ENCODE assay signal across 17 cellular contexts in the genomic region with DNA sequence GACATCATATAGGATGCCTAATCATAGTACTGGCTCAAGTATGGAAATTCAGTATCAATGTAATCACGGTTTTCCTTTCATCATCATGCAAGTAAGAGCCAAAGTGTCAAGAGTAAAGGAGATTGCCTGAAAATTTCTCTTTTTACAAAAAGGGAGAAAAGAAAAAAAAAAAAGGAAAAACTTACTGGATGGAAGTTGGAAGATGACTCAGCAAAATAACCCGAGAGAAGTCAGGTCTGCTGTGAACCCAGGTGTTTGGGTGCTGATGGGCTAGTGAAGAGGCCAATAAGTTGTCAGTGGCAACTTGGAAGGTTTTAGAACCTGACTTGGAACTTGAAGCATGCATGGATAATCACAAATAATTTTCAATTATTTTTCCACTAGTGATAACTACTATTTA.
A peak's percentile ranks its signal among the peaks of the same experiment; 100 is the strongest.
DNase-seq lines count a peak whose midpoint lies in the region; ATAC-seq, FAIRE-seq and TF ChIP-seq lines count a peak whose summit lies in the region.
"Had no signal": no experiment of that assay in that cellular context is flagged by ENCODE, and none has a peak within 500 bp of the region (broad histone marks: within the 10 kb centered on the region; RNA-seq: fewer than 3 reads in every experiment).

No MANE protein-coding gene starts in this region.

- H3K9me3 Mint-ChIP-seq in Calu3 (ENCODE audit: low read depth, unreplicated experiment) = no peaks in the 10 kb centered on the region
- H3K9me3 Mint-ChIP-seq: CD8-positive, alpha-beta T cell; HFFc6 had no signal

- no peak for FAIRE-seq in H1 (lab: Jason Lieb, UNC)
- FAIRE-seq: A204.1 had no signal

- H3K79me2 ChIP-seq in Loucy (ENCODE audit: insufficient read depth, low read length) (no peaks in the 10 kb centered on the region), H1 (ENCODE audit: control insufficient read depth in 1 of 2, insufficient read depth in 2 of 2, low read length in 2 of 2) (no peaks in the 10 kb centered on the region)

- H3K9ac ChIP-seq in Loucy (ENCODE audit: low read depth, low read length, poor library complexity, severe bottlenecking) (no peak overlapping the region), H1 (replicated peaks in 1 of 4; ENCODE audit: extremely low read depth in 1 of 4, low read depth in 3 of 4, low read length in 3 of 4) (no peak overlapping the region)

- no peak overlapping the region for H3K4me3 ChIP-seq in Loucy (ENCODE audit: low read length, poor library complexity, severe bottlenecking)
- no peak overlapping the region for H3K4me3 ChIP-seq in H1 (ENCODE audit: extremely low read depth in 1 of 4, insufficient read depth in 2 of 4, low read depth in 3 of 4, low read length in 4 of 4)
- no peak overlapping the region for H3K4me3 ChIP-seq in testis
- H3K4me3 ChIP-seq in BE2C (ENCODE audit: low read depth, low read length) = no peak overlapping the region

- H4K20me1 ChIP-seq in Loucy (ENCODE audit: insufficient read depth, low read length, poor library complexity, severe bottlenecking) (no peaks in the 10 kb centered on the region), H1 (replicated peaks in 1 of 2; ENCODE audit: control insufficient read depth in 1 of 2, insufficient read depth in 2 of 2, low read length in 2 of 2) (no peaks in the 10 kb centered on the region)

- H2BK20ac ChIP-seq in H1 (ENCODE audit: low read length) = no peak overlapping the region

- peaks cover 38% of the 10 kb centered on the region for H3K4me1 ChIP-seq in Loucy (ENCODE audit: insufficient read depth, low read length, poor library complexity, severe bottlenecking)
- no peaks in the 10 kb centered on the region for H3K4me1 ChIP-seq in H1 (replicated peaks in 1 of 4; ENCODE audit: control insufficient read depth in 3 of 4, insufficient read depth in 4 of 4, low read length in 3 of 4)
- H3K4me1 ChIP-seq in testis = no peaks in the 10 kb centered on the region
- H3K4me1 ChIP-seq in BE2C = no peaks in the 10 kb centered on the region

- no peaks in the 10 kb centered on the region for H3K36me3 ChIP-seq in Loucy (ENCODE audit: insufficient read depth, low read length)
- H3K36me3 ChIP-seq in H1 (ENCODE audit: control insufficient read depth in 2 of 4, insufficient read depth in 4 of 4, low read length in 3 of 4) = no peaks in the 10 kb centered on the region
- H3K36me3 ChIP-seq in testis (ENCODE audit: low read depth, missing control alignments) = no peaks in the 10 kb centered on the region
- no peaks in the 10 kb centered on the region for H3K36me3 ChIP-seq in BE2C

- no peak overlapping the region for H2BK15ac ChIP-seq in H1 (ENCODE audit: low read length)

- no peak for TF ChIP-seq POLR2A in H1 (IDR thresholded peaks at IDR 0.05; ENCODE audit: control extremely low read depth in 1 of 2, low read depth in 2 of 2, low read length in 2 of 2)
- TF ChIP-seq POLR2A in testis (IDR thresholded peaks at IDR 0.05) = no peak

- H3K9me3 ChIP-seq in Loucy (ENCODE audit: insufficient read depth, low read depth, low read length) (no peaks in the 10 kb centered on the region), H1 (ENCODE audit: insufficient read depth in 2 of 2, low read depth in 1 of 2, low read length in 1 of 2) (no peaks in the 10 kb centered on the region), testis (no peaks in the 10 kb centered on the region), BE2C (no peaks in the 10 kb centered on the region)

- no peak overlapping the region for H2BK120ac ChIP-seq in H1 (replicated peaks; ENCODE audit: low read depth, low read length)

- H3K36me3 Mint-ChIP-seq in Calu3 (ENCODE audit: insufficient read depth, unreplicated experiment) = peaks cover 4% of the 10 kb centered on the region
- H3K36me3 Mint-ChIP-seq: CD14-positive monocyte; CD8-positive, alpha-beta T cell had no signal

- POLR2A ChIA-PET in H1 (lab: Charles Lee; ENCODE audit: partially characterized antibody) = no interaction called here

- H3F3A ChIP-seq in Loucy (ENCODE audit: low read depth) = no peaks in the 10 kb centered on the region

- peaks cover 66% of the 10 kb centered on the region for H3K4me1 Mint-ChIP-seq in Calu3 (ENCODE audit: low read depth, unreplicated experiment)

- H3K27me3 ChIP-seq in Loucy (ENCODE audit: insufficient read depth, low read length, poor library complexity, severe bottlenecking) = no peaks in the 10 kb centered on the region
- H3K27me3 ChIP-seq in H1 (replicated peaks in 1 of 4; ENCODE audit: control insufficient read depth in 3 of 4, extremely low read depth in 1 of 4, insufficient read depth in 3 of 4, low read length in 3 of 4) = no peaks in the 10 kb centered on the region
- H3K27me3 ChIP-seq in testis = no peaks in the 10 kb centered on the region
- H3K27me3 ChIP-seq in BE2C = no peaks in the 10 kb centered on the region

- H3K18ac ChIP-seq in H1 (ENCODE audit: extremely low read depth, low read length) = no peak overlapping the region

- no peak overlapping the region for H3K4ac ChIP-seq in H1 (replicated peaks; ENCODE audit: insufficient read length, low read depth, low read length)

- TF ChIP-seq EP300 in H1 (IDR thresholded peaks at IDR 0.05; ENCODE audit: borderline replicate concordance in 1 of 2, low read depth in 2 of 2, low read length in 2 of 2) = no peak

- 91% methylated on average over 2 of the region's 2 CpGs; no CpG with 5 or more reads in 1 of the 2 experiments for WGBS in H1 (ENCODE audit: extremely low coverage in 1 of 2, insufficient coverage in 1 of 2, insufficient read length in 1 of 2, insufficient replicate concordance in 2 of 2, low coverage in 1 of 2, low lambda C conversion rate in 2 of 2, missing lambda C conversion rate in 1 of 2), 2 experiments
- 83 to 94% methylated on average over 2 of the region's 2 CpGs for WGBS in testis, 2 donors

- TF ChIP-seq CTCF in Calu3 (IDR thresholded peaks at IDR 0.05; ENCODE audit: unreplicated experiment) = no peak
- no peak for TF ChIP-seq CTCF in Loucy (conservative IDR thresholded peaks at IDR 0.05; ENCODE audit: low read length)
- no peak for TF ChIP-seq CTCF in H1 (IDR thresholded peaks at IDR 0.05; ENCODE audit: control extremely low read depth in 1 of 3, insufficient read depth in 1 of 3, low read depth in 1 of 3, low read length in 3 of 3)
- no peak for TF ChIP-seq CTCF in testis (IDR thresholded peaks at IDR 0.05)
- no peak for TF ChIP-seq CTCF in BE2C (IDR thresholded peaks at IDR 0.05; ENCODE audit: low read depth, low read length)

- H2AK5ac ChIP-seq in H1 (ENCODE audit: low read depth, low read length) = no peak overlapping the region

- no peak overlapping the region for H3K14ac ChIP-seq in H1 (ENCODE audit: insufficient read length)

- H2AFZ ChIP-seq in Loucy (ENCODE audit: low read length) = no peak overlapping the region
- H2AFZ ChIP-seq in H1 (ENCODE audit: low read length) = no peak overlapping the region

- CTCF ChIA-PET in Calu3 (lab: Charles Lee) (interaction anchor here (0.8 to 1.0 kb wide), 2 partner anchors 18 to 39 kb away, joined by 3 to 7 read pairs; no protein-coding TSS in a partner anchor), H1 (lab: Charles Lee; ENCODE audit: partially characterized antibody) (interaction anchor here (0.8 kb wide), 1 partner anchor 29 kb away, joined by 3 read pairs; no protein-coding TSS in a partner anchor)

- intact Hi-C loops in Calu3 (cut with micrococcal nuclease; ENCODE audit: unreplicated experiment) (no loop called here), testis (cut with DNase I; ENCODE audit: low total_unique reads) (no loop called here)

- no peak overlapping the region for H4K8ac ChIP-seq in H1 (ENCODE audit: extremely low read depth, insufficient read depth, low read length)

- H4K5ac ChIP-seq in H1 (ENCODE audit: insufficient read length, low read depth, low read length) = no peak overlapping the region

- H3K27ac ChIP-seq in H1 (ENCODE audit: low read depth, low read length) (no peak overlapping the region), testis (no peak overlapping the region)

- peak; percentile 18 for ATAC-seq in GM19395 (IDR thresholded peaks at IDR 0.05; ENCODE audit: unreplicated experiment)
- ATAC-seq: CD8-positive, alpha-beta T cell had no signal

- H3K9me2 ChIP-seq in Loucy (replicated peaks; ENCODE audit: low read depth, low read length) = no peaks in the 10 kb centered on the region

- H3K79me1 ChIP-seq in H1 (ENCODE audit: low read depth, low read length) = no peaks in the 10 kb centered on the region

- H3K27ac Mint-ChIP-seq in Calu3 (ENCODE audit: unreplicated experiment) = peak overlapping the region; percentile 8
- H3K27ac Mint-ChIP-seq: CD14-positive monocyte; CD8-positive, alpha-beta T cell; HFFc6 had no signal

- no peak overlapping the region for H3K23ac ChIP-seq in H1 (ENCODE audit: insufficient read length)

- DNase-seq in Calu3 (no peak), H1 (ENCODE audit: low read depth in 1 of 2, low spot score in 2 of 2) (no peak), testis (no peak), midbrain (lab: John Stamatoyannopoulos, UW) (no peak), BE2C (no peak), Kasumi-1 (lab: John Stamatoyannopoulos, UW) (no peak)
- DNase-seq: CD8-positive, alpha-beta T cell; COR-L47; DMS53; GF-D8; HCEC 1CT; HFFc6; Karpas-422 had no signal

- H3K4me3 Mint-ChIP-seq in Calu3 (ENCODE audit: low read depth, unreplicated experiment) = no peak overlapping the region
- H3K4me3 Mint-ChIP-seq: CD14-positive monocyte; CD8-positive, alpha-beta T cell; HFFc6 had no signal

- peak overlapping the region; percentile 46 for H3K4me2 ChIP-seq in Loucy (ENCODE audit: low read depth, low read length, poor library complexity, severe bottlenecking)
- H3K4me2 ChIP-seq in H1 (ENCODE audit: insufficient read depth in 1 of 2, low read depth in 2 of 2, low read length in 2 of 2) = no peak overlapping the region

- H3K23me2 ChIP-seq in H1 (ENCODE audit: low read depth, low read length) = no peaks in the 10 kb centered on the region

- no peak overlapping the region for H3K56ac ChIP-seq in H1 (replicated peaks; ENCODE audit: insufficient read length, low read depth, low read length)

- H2BK12ac ChIP-seq in H1 (ENCODE audit: low read depth, low read length) = no peak overlapping the region

- H2BK5ac ChIP-seq in H1 (ENCODE audit: low read depth, low read length) = no peak overlapping the region

- TF ChIP-seq RAD21 in H1 (IDR thresholded peaks at IDR 0.05 in 1 of 2, conservative IDR thresholded peaks at IDR 0.05 in 1 of 2; ENCODE audit: low read depth in 2 of 2, low read length in 2 of 2) = no peak

- no peak overlapping the region for H4K91ac ChIP-seq in H1 (replicated peaks; ENCODE audit: insufficient read length, low read length)

- no peaks in the 10 kb centered on the region for H3K27me3 Mint-ChIP-seq in Calu3 (ENCODE audit: unreplicated experiment)

- no TSS peak for BruUV-seq in Calu3 (replicated peaks; lab: Mats Ljungman, UMichigan)

TF ChIP-seq in H1, 55 proteins besides CTCF, POLR2A, EP300 and RAD21:
- peak; percentile 83 for TF ChIP-seq MAFK (IDR thresholded peaks at IDR 0.05; ENCODE audit: low read depth, low read length)
- peak; percentile 82 for TF ChIP-seq BACH1 (IDR thresholded peaks at IDR 0.05; ENCODE audit: low read length)
- no peak for TF ChIP-seq GABPA (IDR thresholded peaks at IDR 0.05; ENCODE audit: borderline replicate concordance, insufficient read depth, low read length)
